1 cellular context compared by ENCODE assay signal in the genomic region with DNA sequence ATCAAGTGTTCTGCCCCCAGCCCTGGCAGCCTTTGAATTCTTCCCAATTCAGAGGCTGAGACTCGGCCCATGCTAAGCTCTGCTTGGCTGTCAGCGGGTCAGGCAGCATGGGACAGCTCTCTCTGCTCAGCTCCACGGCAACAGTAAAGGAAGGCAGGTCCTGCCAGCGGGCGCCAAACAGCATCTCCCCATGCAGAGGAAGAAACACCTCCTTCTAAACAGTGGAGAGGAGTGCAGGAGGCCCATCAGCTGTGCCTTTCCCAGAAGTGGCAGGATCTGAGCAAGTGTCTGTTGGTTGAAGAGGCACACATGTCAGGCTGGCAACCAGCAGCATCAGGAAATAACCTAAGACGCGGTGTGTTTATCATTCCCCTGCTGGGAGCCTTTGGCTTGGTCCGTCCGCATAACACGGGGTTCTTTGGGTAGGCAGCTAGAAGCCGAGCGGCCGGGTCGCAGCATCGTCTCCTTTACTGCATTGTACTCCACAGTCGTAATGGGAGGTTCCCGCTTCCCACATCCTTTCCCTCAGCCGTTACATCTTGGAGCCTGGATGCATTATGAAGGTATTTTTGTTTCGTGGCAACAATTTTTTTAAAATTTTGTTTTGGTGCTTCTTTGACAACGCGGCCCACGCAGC.
TF ChIP-seq lines count a peak whose summit lies in the region.

No MANE protein-coding gene starts in this region.

TF ChIP-seq in HEK293, 187 proteins besides CTCF, POLR2A, EP300 and RAD21 (continued from another document):
- TF ChIP-seq ZFP3 (tag by site-specific recombination; IDR thresholded peaks at IDR 0.05; ENCODE audit: low read depth) (no peak), ZNF350 (tag by site-specific recombination; IDR thresholded peaks at IDR 0.05) (no peak), ZNF501 (tag by site-specific recombination; IDR thresholded peaks at IDR 0.05) (no peak)
